In the genomic region with DNA sequence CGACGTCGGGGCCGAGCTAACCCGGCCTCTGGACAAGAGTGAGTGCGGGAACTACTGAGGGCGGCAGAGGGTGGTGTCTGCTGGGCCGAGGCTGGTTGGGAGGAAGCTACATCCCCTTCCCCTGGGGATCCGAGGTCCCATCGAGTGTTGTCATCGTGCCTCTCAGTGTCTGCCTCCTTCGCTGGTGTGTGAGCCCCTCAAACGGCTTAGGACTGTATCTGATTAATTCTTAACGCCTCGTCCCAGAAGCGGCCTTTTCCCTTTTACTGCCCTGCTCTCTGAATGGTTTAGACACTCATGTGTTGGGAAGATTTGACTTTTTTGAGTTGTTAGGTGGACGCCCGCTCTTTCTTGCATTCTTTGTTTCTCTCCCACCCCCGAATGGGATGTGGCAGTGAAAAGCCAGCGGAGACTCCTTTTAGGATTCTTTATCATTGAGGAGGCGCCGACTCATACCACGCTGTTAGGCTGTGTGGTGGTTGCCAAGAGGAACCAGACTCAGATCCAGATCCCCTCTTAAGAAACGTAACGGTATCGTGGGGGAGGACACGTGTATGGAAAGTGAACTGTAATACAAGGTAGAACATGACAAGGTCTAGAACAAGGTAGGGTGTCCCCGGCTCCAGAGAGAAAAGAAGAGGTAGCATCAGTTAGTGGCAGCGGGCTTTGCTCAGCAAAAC, we compare ENCODE assay signal across 8 cellular contexts. TPM values are rescaled to one million over a fixed set of nuclear protein-coding genes. Genes with fewer than 3 reads are reported as not detected.
A peak's percentile ranks its signal among the peaks of the same experiment; 100 is the strongest.
DNase-seq lines count a peak whose midpoint lies in the region; ATAC-seq and TF ChIP-seq lines count a peak whose summit lies in the region.

No MANE protein-coding gene starts in this region.

- 3 to 4% (median 4%) methylated on average over 27 to 29 of the region's 29 CpGs for WGBS in spleen, 5 donors

- peak overlapping the region; percentile 100 for H3K27ac Mint-ChIP-seq in activated naive CD8-positive, alpha-beta T cell

- H3K9me3 Mint-ChIP-seq in activated naive CD8-positive, alpha-beta T cell (ENCODE audit: low read depth): no peaks in the 10 kb centered on the region

- no peak for ATAC-seq in GM18505 (IDR thresholded peaks at IDR 0.05; ENCODE audit: unreplicated experiment)

- H3K4me1 ChIP-seq in spleen: peaks cover 24 to 58% (median 38%) of the 10 kb centered on the region in 6 donors

- peaks cover 4% of the 10 kb centered on the region for H3K36me3 Mint-ChIP-seq in activated naive CD8-positive, alpha-beta T cell

- H3K27me3 ChIP-seq in spleen (replicated peaks in 1 of 7): no peaks in the 10 kb centered on the region

- DNase-seq in NCI-H2227 (lab: John Stamatoyannopoulos, UW; ENCODE audit: unreplicated experiment): peak; percentile 15
- no peak for DNase-seq in NCI-H2227 treated with DMSO at 0.1 percent for 48 hours (lab: John Stamatoyannopoulos, UW)
- DNase-seq in LNCaP clone FGC (ENCODE audit: low read depth): no peak
- peak; percentile 1 for DNase-seq in iPS DF 19.7 (ENCODE audit: low read depth, low spot score)
- no peak for DNase-seq in spleen
- no peak for DNase-seq in NCI-H2107 (lab: John Stamatoyannopoulos, UW)

- intact Hi-C loops in spleen (cut with DNase I; ENCODE audit: low total_unique reads): no loop called here

- H3K27me3 Mint-ChIP-seq in activated naive CD8-positive, alpha-beta T cell: no peaks in the 10 kb centered on the region

- H3K9me3 ChIP-seq in spleen: no peaks in the 10 kb centered on the region

- H3K4me1 Mint-ChIP-seq in activated naive CD8-positive, alpha-beta T cell (ENCODE audit: low read depth): peaks cover 40% of the 10 kb centered on the region

- H3K36me3 ChIP-seq in spleen: peaks cover 0 to 34% (median 14%) of the 10 kb centered on the region in 6 donors

- no peak for TF ChIP-seq POLR2A in spleen (IDR thresholded peaks at IDR 0.05)
- TF ChIP-seq POLR2A in GM18505 (IDR thresholded peaks at IDR 0.05; ENCODE audit: borderline replicate concordance, extremely low read depth, insufficient read depth, insufficient read length): no peak

- H3K4me3 Mint-ChIP-seq in activated naive CD8-positive, alpha-beta T cell: peak overlapping the region; percentile 98

- no peak for TF ChIP-seq CTCF in LNCaP clone FGC (IDR thresholded peaks at IDR 0.05; ENCODE audit: control insufficient read depth, extremely low read depth, insufficient read depth)
- TF ChIP-seq CTCF in spleen (IDR thresholded peaks at IDR 0.05 in 8 of 11, conservative IDR thresholded peaks at IDR 0.05 in 3 of 11): no peak

- peak overlapping the region; percentile 93 for H3K4me3 ChIP-seq in LNCaP clone FGC (ENCODE audit: low read depth, low read length)
- H3K4me3 ChIP-seq in spleen: peak overlapping the region; percentile 91 to 100 (median 94)

- peak overlapping the region; percentile 92 to 98 (median 93) for H3K27ac ChIP-seq in spleen

RNA-seq across cellular contexts. Expression of a gene that starts 0.6 kb away (rescaled TPM):
- 10 to 100 TPM; 24.2 to 40.5 (median 31.1) TPM for total RNA-seq in spleen
- 10 to 100 TPM; 47.5 to 95.6 (median 62.8) TPM for polyA plus RNA-seq in spleen

RNA-seq across cellular contexts. Expression of a gene that starts 39.5 kb away (rescaled TPM):
- total RNA-seq in spleen: 1 to 10 TPM in 2 of 7 donors, under 1 TPM in 4, not detected in 1; 0.43 to 3.0 (median 0.79) TPM
- polyA plus RNA-seq in spleen: 1 to 10 TPM in 1 of 3 donors, under 1 TPM in 2; 0.26 to 1.1 (median 0.46) TPM

RNA-seq across cellular contexts. Expression of a gene that starts 56.7 kb away (rescaled TPM):
- total RNA-seq in spleen: 10 to 100 TPM; 25.1 to 53.0 (median 40.6) TPM
- 10 to 100 TPM; 17.8 to 28.6 (median 21.3) TPM for polyA plus RNA-seq in spleen

Comparison
In these comparisons a context has a peak if more than half of its experiments do, and no peak if none do; other contexts are left out.
1. DNase-seq: peak in NCI-H2227 (single experiment) and iPS DF 19.7 (single experiment); none in NCI-H2227 treated with DMSO at 0.1 percent for 48 hours (single experiment), LNCaP clone FGC (single experiment), spleen (single experiment) and NCI-H2107 (single experiment).